Comparison of ENCODE assay signal across 10 cellular contexts in the genomic region with DNA sequence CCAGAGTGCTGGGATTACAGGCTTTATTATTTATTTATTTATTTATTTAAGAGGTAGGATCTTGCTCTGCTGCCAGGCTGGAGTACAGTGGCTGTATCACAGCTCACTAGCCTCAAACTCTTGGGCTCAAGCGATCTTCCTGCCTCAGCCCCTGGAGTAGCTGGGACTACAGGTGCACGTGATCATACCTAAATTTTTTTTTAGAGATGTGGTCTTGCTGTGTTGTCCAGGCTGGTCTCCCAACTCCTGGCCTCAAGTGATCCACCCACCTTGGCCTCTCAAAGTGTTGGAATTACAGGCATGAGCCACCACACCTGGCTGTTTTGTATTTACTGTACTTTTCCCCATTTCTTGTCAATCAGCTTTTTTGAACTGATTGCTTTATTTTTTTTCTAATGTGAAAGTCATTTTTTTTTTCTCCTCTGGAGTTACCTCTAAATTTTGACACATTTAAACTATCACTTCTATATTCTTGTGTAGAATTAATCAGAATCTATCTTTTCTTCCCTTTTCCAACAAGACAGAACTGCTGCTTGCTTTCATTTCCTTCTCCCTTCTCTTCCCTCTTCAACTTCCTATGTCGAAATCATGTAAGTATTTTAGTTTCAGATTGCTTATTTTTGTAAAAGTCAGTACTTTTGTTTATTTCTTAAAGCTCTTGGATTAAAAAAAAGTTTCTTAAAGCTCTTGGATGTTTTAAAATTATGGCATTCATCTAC. TPM values are rescaled to one million over a fixed set of nuclear protein-coding genes. Genes with fewer than 3 reads are reported as not detected.
DNase-seq lines count a peak whose midpoint lies in the region; ATAC-seq, FAIRE-seq and TF ChIP-seq lines count a peak whose summit lies in the region.
"Had no signal": no experiment of that assay in that cellular context is flagged by ENCODE, and none has a peak within 500 bp of the region (broad histone marks: within the 10 kb centered on the region; RNA-seq: fewer than 3 reads in every experiment).

No MANE protein-coding gene starts in this region.

- H3K4me3 Mint-ChIP-seq in activated T-helper 2 cell treated with anti-CD3 and anti-CD28 coated beads, Interferon-gamma antibody, Interleukin-2, Interleukin-4, amounts not matched to agents 10 μg/mL and 5 μg/mL and 100 μg/mL, durations not matched to agents 14 hours and 24 hours and 36 hours (ENCODE audit: low read depth), result no peak overlapping the region

- FAIRE-seq in HTR-8/SVneo (lab: Jason Lieb, UNC), result no peak

- H3K27ac ChIP-seq in lower lobe of right lung, result peak overlapping the region; percentile 43
- H3K27ac ChIP-seq in vagina, result peak overlapping the region; percentile 56
- H3K27ac ChIP-seq in gastroesophageal sphincter, result peak overlapping the region in 2 of 4 donors; percentile 14 to 59

- WGBS in gastroesophageal sphincter (ENCODE audit: low coverage in 1 of 2), 2 donors, result 48 to 76% methylated on average over 2 to 3 of the region's 3 CpGs

- H3K36me3 ChIP-seq in lower lobe of right lung (no peaks in the 10 kb centered on the region), vagina (no peaks in the 10 kb centered on the region), gastroesophageal sphincter (no peaks in the 10 kb centered on the region)

- peaks cover 38% of the 10 kb centered on the region for H3K4me1 Mint-ChIP-seq in activated T-helper 2 cell treated with anti-CD3 and anti-CD28 coated beads, Interferon-gamma antibody, Interleukin-2, Interleukin-4, amounts not matched to agents 10 μg/mL and 5 μg/mL and 100 μg/mL, durations not matched to agents 14 hours and 24 hours and 36 hours (ENCODE audit: low read depth)

- TF ChIP-seq POLR2A in vagina (IDR thresholded peaks at IDR 0.05) (no peak), gastroesophageal sphincter (IDR thresholded peaks at IDR 0.05) (no peak)

- H3K9me3 Mint-ChIP-seq in activated T-helper 2 cell treated with anti-CD3 and anti-CD28 coated beads, Interferon-gamma antibody, Interleukin-2, Interleukin-4, amounts not matched to agents 10 μg/mL and 5 μg/mL and 100 μg/mL, durations not matched to agents 14 hours and 24 hours and 36 hours, result no peaks in the 10 kb centered on the region

- H3K27me3 ChIP-seq in lower lobe of right lung (ENCODE audit: low read depth) (no peaks in the 10 kb centered on the region), vagina (no peaks in the 10 kb centered on the region), gastroesophageal sphincter (no peaks in the 10 kb centered on the region)

- H3K27ac Mint-ChIP-seq in activated T-helper 2 cell treated with anti-CD3 and anti-CD28 coated beads, Interferon-gamma antibody, Interleukin-2, Interleukin-4, amounts not matched to agents 10 μg/mL and 5 μg/mL and 100 μg/mL, durations not matched to agents 14 hours and 24 hours and 36 hours, result peak overlapping the region; percentile 38

- ATAC-seq in left ventricle myocardium superior (peak; percentile 25), lower lobe of right lung (peak; percentile 47 to 50), gastroesophageal sphincter (no peak)

- H3K4me1 ChIP-seq in lower lobe of right lung (peaks cover 84% of the 10 kb centered on the region), vagina (peaks cover 94% of the 10 kb centered on the region), gastroesophageal sphincter (peaks cover 12 to 98% (median 31%) of the 10 kb centered on the region in 3 donors)

- peaks cover 30% of the 10 kb centered on the region for H3K36me3 Mint-ChIP-seq in activated T-helper 2 cell treated with anti-CD3 and anti-CD28 coated beads, Interferon-gamma antibody, Interleukin-2, Interleukin-4, amounts not matched to agents 10 μg/mL and 5 μg/mL and 100 μg/mL, durations not matched to agents 14 hours and 24 hours and 36 hours (ENCODE audit: low read depth)

- H3K9me3 ChIP-seq in lower lobe of right lung (no peaks in the 10 kb centered on the region), vagina (no peaks in the 10 kb centered on the region), gastroesophageal sphincter (no peaks in the 10 kb centered on the region)

- TF ChIP-seq CTCF in lower lobe of right lung (IDR thresholded peaks at IDR 0.05) (no peak), vagina (IDR thresholded peaks at IDR 0.05) (no peak), gastroesophageal sphincter (IDR thresholded peaks at IDR 0.05) (no peak)

- TF ChIP-seq EP300 in gastroesophageal sphincter (IDR thresholded peaks at IDR 0.05), result no peak

- no peak for DNase-seq in left ventricle myocardium superior
- DNase-seq in cardiac septum (ENCODE audit: low spot score), result no peak
- no peak for DNase-seq in activated T-helper 2 cell treated with anti-CD3 and anti-CD28 coated beads, Interferon-gamma antibody, Interleukin-2, Interleukin-4, amounts not matched to agents 10 μg/mL and 5 μg/mL and 100 μg/mL, durations not matched to agents 14 hours and 24 hours and 36 hours (ENCODE audit: low spot score)
- no peak for DNase-seq in lower lobe of right lung
- no peak for DNase-seq in vagina (ENCODE audit: extremely low spot score in 2 of 2)
- no peak for DNase-seq in HTR-8/SVneo (ENCODE audit: insufficient read length, low spot score)
- no peak for DNase-seq in NCI-H1694 treated with DMSO at 0.1 percent for 48 hours (lab: John Stamatoyannopoulos, UW)
- DNase-seq: islet precursor cell, NCI-H1105 had no signal

- H3K27me3 Mint-ChIP-seq in activated T-helper 2 cell treated with anti-CD3 and anti-CD28 coated beads, Interferon-gamma antibody, Interleukin-2, Interleukin-4, amounts not matched to agents 10 μg/mL and 5 μg/mL and 100 μg/mL, durations not matched to agents 14 hours and 24 hours and 36 hours (ENCODE audit: low read depth), result no peaks in the 10 kb centered on the region

- intact Hi-C loops in left ventricle myocardium superior (cut with micrococcal nuclease), result no loop called here
- intact Hi-C loops in cardiac septum (cut with DNase I), result no loop called here
- intact Hi-C loops in activated T-helper 2 cell treated with anti-CD3 and anti-CD28 coated beads, Interferon-gamma antibody, Interleukin-2, Interleukin-4, amounts not matched to agents 10 μg/mL and 5 μg/mL and 100 μg/mL, durations not matched to agents 14 hours and 24 hours and 36 hours (cut with micrococcal nuclease), result no loop called here
- intact Hi-C loops in lower lobe of right lung (cut with DNase I), result no loop called here
- intact Hi-C loops in vagina (cut with DNase I), result no loop called here

- H3K4me3 ChIP-seq in lower lobe of right lung (peak overlapping the region; percentile 26), vagina (no peak overlapping the region), gastroesophageal sphincter (peak overlapping the region in 1 of 2 donors; percentile 16)

RNA-seq across cellular contexts. Expression of a gene that starts 12.0 kb away (rescaled TPM):
- total RNA-seq in left ventricle myocardium superior (17.4 TPM), cardiac septum (21.5 TPM), lower lobe of right lung (39.1 TPM), vagina (53.5 TPM), gastroesophageal sphincter (10 to 100 TPM; 49.0 to 58.1 (median 54.3) TPM)
- total RNA-seq in activated T-helper 2 cell treated with anti-CD3 and anti-CD28 coated beads, Interferon-gamma antibody, Interleukin-2, Interleukin-4, amounts not matched to agents 10 μg/mL and 5 μg/mL and 100 μg/mL, durations not matched to agents 14 hours and 24 hours and 36 hours, result 49.2 and 51.4 TPM in 2 replicates

RNA-seq across cellular contexts. Expression of a gene that starts 54.6 kb away (rescaled TPM):
- total RNA-seq in left ventricle myocardium superior (34.8 TPM), cardiac septum (39.5 TPM), lower lobe of right lung (42.9 TPM), vagina (22.1 TPM), gastroesophageal sphincter (10 to 100 TPM; 28.5 to 50.0 (median 40.1) TPM)
- 41.0 and 43.5 TPM in 2 replicates for total RNA-seq in activated T-helper 2 cell treated with anti-CD3 and anti-CD28 coated beads, Interferon-gamma antibody, Interleukin-2, Interleukin-4, amounts not matched to agents 10 μg/mL and 5 μg/mL and 100 μg/mL, durations not matched to agents 14 hours and 24 hours and 36 hours
